16 cellular contexts compared by ENCODE assay signal in the genomic region with DNA sequence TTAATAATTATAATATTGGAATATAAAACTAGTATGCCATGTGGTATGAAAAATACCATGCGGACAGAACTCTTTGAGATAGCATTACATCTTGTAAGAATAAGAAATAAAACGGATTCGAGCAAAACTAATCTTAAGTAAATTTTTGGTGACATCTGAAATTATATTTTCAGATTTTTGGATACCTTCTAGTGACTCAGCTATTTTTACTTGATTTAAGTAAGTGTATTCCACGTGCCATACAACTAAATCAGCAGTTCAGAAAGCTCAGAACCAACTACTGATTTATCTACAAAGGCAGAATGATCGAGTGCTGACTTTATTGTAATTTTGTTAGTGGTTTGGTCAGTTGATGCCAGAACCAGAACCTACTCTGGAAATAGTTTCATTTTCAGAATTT.
"Had no signal": no experiment of that assay in that cellular context is flagged by ENCODE, and none has a peak within 500 bp of the region (broad histone marks: within the 10 kb centered on the region; RNA-seq: fewer than 3 reads in every experiment).

No MANE protein-coding gene starts in this region.

- H3K27ac ChIP-seq: colonic mucosa, heart right ventricle, parathyroid adenoma, thyroid gland, WERI-Rb-1 had no signal

- H3K4me1 ChIP-seq: colonic mucosa, parathyroid adenoma had no signal

- H3K27me3 ChIP-seq: colonic mucosa, heart right ventricle, thyroid gland had no signal

- H3K9me3 ChIP-seq: colonic mucosa, heart right ventricle, mucosa of descending colon, thyroid gland had no signal

- H3K79me2 ChIP-seq: parathyroid adenoma had no signal

- ATAC-seq: esophagus mucosa; heart right ventricle; left lobe of liver; mucosa of descending colon; naive thymus-derived CD4-positive, alpha-beta T cell; stimulated activated naive B cell treated with anti-CD40 and anti-IgM and Interleukin-4, amounts not matched to agents 10 μg/mL and 1 μg/mL and 100 μg/mL, for 72 hours; T-helper 17 cell had no signal

- H3K4me3 ChIP-seq: colonic mucosa, heart right ventricle, mucosa of descending colon, thyroid gland had no signal

- H2AFZ ChIP-seq: parathyroid adenoma had no signal

- H3K9ac ChIP-seq: parathyroid adenoma had no signal

- DNase-seq: activated CD4-positive, alpha-beta memory T cell treated with anti-CD3 and anti-CD28 coated beads, Interleukin-2, amount 10 ng/mL, durations not matched to agents 7 days and 5 days; activated effector memory CD4-positive, alpha-beta T cell treated with anti-CD3 and anti-CD28 coated beads, Interleukin-2, amount 50 U/mL, for 16 hours; activated T-cell treated with anti-CD3 and anti-CD28 coated beads, Interleukin-2, amount 50 U/mL, for 48 hours; amniotic stem cell; central memory CD4-positive, alpha-beta T cell; colonic mucosa; heart right ventricle; mucosa of descending colon; naive thymus-derived CD4-positive, alpha-beta T cell; stimulated activated naive B cell treated with anti-CD40 and anti-IgM and Interleukin-4, amounts not matched to agents 10 μg/mL and 1 μg/mL and 100 μg/mL, for 72 hours; T-helper 17 cell; thyroid gland; WERI-Rb-1 had no signal
